9 cellular contexts compared by ENCODE assay signal in genomic region chr10:34732926-34733325, GRCh38.
DNase-seq lines count a peak whose midpoint lies in the region; ATAC-seq and TF ChIP-seq lines count a peak whose summit lies in the region.
"Had no signal": no experiment of that assay in that cellular context is flagged by ENCODE, and none has a peak within 500 bp of the region (broad histone marks: within the 10 kb centered on the region; RNA-seq: fewer than 3 reads in every experiment).

No MANE protein-coding gene starts in this region.

- H3K4me1 Mint-ChIP-seq in neural crest cell = peaks cover 46% of the 10 kb centered on the region
- no peaks in the 10 kb centered on the region for H3K4me1 Mint-ChIP-seq in CD4-positive, alpha-beta T cell (ENCODE audit: low read depth)

- H3K9me3 Mint-ChIP-seq in neural crest cell = no peaks in the 10 kb centered on the region
- no peaks in the 10 kb centered on the region for H3K9me3 Mint-ChIP-seq in CD4-positive, alpha-beta T cell

- no peak overlapping the region for H3K4me3 ChIP-seq in GM12865 (ENCODE audit: low read depth, low read length)
- H3K4me3 ChIP-seq in brain microvascular endothelial cell (ENCODE audit: low read depth, low read length) = no peak overlapping the region
- H3K4me3 ChIP-seq: skin epidermis had no signal

- POLR2A ChIA-PET in CD4-positive, alpha-beta T cell (lab: Charles Lee) = no interaction called here

- CTCF ChIA-PET in CD4-positive, alpha-beta T cell (lab: Charles Lee) = no interaction called here

- H3K36me3 Mint-ChIP-seq in neural crest cell (ENCODE audit: low read depth) = no peaks in the 10 kb centered on the region
- H3K36me3 Mint-ChIP-seq in CD4-positive, alpha-beta T cell (ENCODE audit: low read depth) = no peaks in the 10 kb centered on the region
- H3K36me3 Mint-ChIP-seq: activated naive CD8-positive, alpha-beta T cell had no signal

- no peak overlapping the region for H3K4me3 Mint-ChIP-seq in neural crest cell
- no peak overlapping the region for H3K4me3 Mint-ChIP-seq in CD4-positive, alpha-beta T cell
- H3K4me3 Mint-ChIP-seq: activated naive CD8-positive, alpha-beta T cell had no signal

- DNase-seq in GM12865 (ENCODE audit: low read depth) = peak; percentile 8
- peak; percentile 32 for DNase-seq in LoVo (ENCODE audit: low spot score)
- DNase-seq in brain microvascular endothelial cell = no peak
- no peak for DNase-seq in neural crest cell (ENCODE audit: low read depth, low spot score)
- no peak for DNase-seq in omental fat pad (ENCODE audit: low spot score)
- DNase-seq in amniotic stem cell (lab: John Stamatoyannopoulos, UW) = no peak
- DNase-seq in CD4-positive, alpha-beta T cell = no peak

- in situ Hi-C loops in brain microvascular endothelial cell (cut with HindIII; ENCODE audit: low pct_ligation_motif_present, low sequenced_read_pairs) = no loop called here

- no peak for ATAC-seq in omental fat pad (ENCODE audit: low FRiP score)
- no peak for ATAC-seq in CD4-positive, alpha-beta T cell (ENCODE audit: poor library complexity)

- no peaks in the 10 kb centered on the region for H3K9me3 ChIP-seq in CD4-positive, alpha-beta T cell (ENCODE audit: control insufficient read depth, low read length)

- H3K27me3 Mint-ChIP-seq in neural crest cell (ENCODE audit: low read depth) = no peaks in the 10 kb centered on the region
- H3K27me3 Mint-ChIP-seq in CD4-positive, alpha-beta T cell = peaks cover 1% of the 10 kb centered on the region

- TF ChIP-seq CTCF in GM12865 (IDR thresholded peaks at IDR 0.05; ENCODE audit: insufficient read depth, low read depth, low read length, missing control alignments) = peak; percentile 26
- TF ChIP-seq CTCF in brain microvascular endothelial cell (IDR thresholded peaks at IDR 0.05; ENCODE audit: low read depth, low read length, missing control alignments) = peak; percentile 52
- TF ChIP-seq CTCF in neural crest cell (conservative IDR thresholded peaks at IDR 0.05) = peak; percentile 50
- no peak for TF ChIP-seq CTCF in omental fat pad (IDR thresholded peaks at IDR 0.05)
- no peak for TF ChIP-seq CTCF in CD4-positive, alpha-beta T cell (IDR thresholded peaks at IDR 0.05)

- H3K27ac ChIP-seq in brain microvascular endothelial cell = peak overlapping the region; percentile 75
- H3K27ac ChIP-seq in CD4-positive, alpha-beta T cell (ENCODE audit: low read depth, low read length) = no peak overlapping the region

- H3K36me3 ChIP-seq in brain microvascular endothelial cell (replicated peaks) = no peaks in the 10 kb centered on the region

- H3K27ac Mint-ChIP-seq in neural crest cell (ENCODE audit: unreplicated experiment) = no peak overlapping the region
- no peak overlapping the region for H3K27ac Mint-ChIP-seq in CD4-positive, alpha-beta T cell
- H3K27ac Mint-ChIP-seq: activated naive CD8-positive, alpha-beta T cell had no signal

- intact Hi-C loops in CD4-positive, alpha-beta T cell (cut with DNase I, micrococcal nuclease) = no loop called here

- no peaks in the 10 kb centered on the region for H3K27me3 ChIP-seq in brain microvascular endothelial cell (replicated peaks)
- H3K27me3 ChIP-seq in CD4-positive, alpha-beta T cell (ENCODE audit: control insufficient read depth, insufficient read depth, low read length) = no peaks in the 10 kb centered on the region

Comparison
In these comparisons a context has a peak if more than half of its experiments do, and no peak if none do; other contexts are left out.
1. DNase-seq: peak in GM12865 (single experiment) and LoVo (single experiment); none in brain microvascular endothelial cell (single experiment), neural crest cell (single experiment), omental fat pad (single experiment), amniotic stem cell (single experiment) and CD4-positive, alpha-beta T cell (0 of 10).
2. CTCF ChIP-seq: peak in GM12865 (single experiment), brain microvascular endothelial cell (single experiment) and neural crest cell (single experiment); none in omental fat pad (0 of 3) and CD4-positive, alpha-beta T cell (single experiment).